8 cellular contexts compared by ENCODE assay signal in the genomic region with DNA sequence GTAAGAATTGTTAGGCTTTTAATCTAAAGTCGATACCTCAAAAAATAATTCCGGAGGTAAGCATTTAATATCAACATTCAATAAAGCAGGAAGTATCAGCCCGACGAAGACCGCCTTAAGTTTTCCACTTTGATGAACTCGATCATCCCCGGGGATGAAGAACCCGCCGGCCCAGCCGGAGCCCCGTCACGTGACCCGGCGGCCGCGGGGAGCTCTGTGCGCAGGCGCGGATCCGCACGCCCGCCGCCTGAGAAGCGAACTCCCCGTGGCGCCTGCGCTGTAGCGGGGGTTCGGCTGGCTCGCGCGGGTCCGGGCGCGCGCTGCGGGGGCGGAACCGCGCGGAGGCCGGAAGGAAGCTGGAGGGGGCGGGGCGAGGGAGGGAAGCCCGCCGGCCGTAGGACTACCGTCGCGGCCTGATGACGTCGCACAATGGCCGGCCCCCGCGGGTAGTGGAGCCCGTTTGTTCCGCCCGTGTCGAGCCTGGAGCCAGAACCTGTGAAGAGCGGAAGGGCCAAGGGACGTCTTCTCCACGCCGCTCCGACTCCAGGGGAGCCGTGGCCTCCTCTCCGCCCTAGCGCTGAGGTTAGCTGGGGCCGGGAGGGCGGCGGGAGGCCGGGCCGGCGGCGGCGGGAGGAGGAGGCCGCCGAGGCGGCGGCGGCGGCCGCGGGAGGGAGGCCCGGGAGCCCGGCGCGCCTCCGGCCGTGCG. TPM values are rescaled to one million over a fixed set of nuclear protein-coding genes. Genes with fewer than 3 reads are reported as not detected.
DNase-seq lines count a peak whose midpoint lies in the region; ATAC-seq lines count a peak whose summit lies in the region.

A gene (plus strand): TSS at position 419 of the 706 bp plus-strand sequence. CDS start 6,721 bp downstream, outside the sequence.

- H3K4ac ChIP-seq in mesendoderm (ENCODE audit: low read depth, low read length) = peak within 1 kb of the TSS; percentile 65

- no peaks in the 10 kb centered on the region for H3K27me3 ChIP-seq in HUES48 (ENCODE audit: control insufficient read depth, insufficient read depth, low read length)
- H3K27me3 ChIP-seq in NT2/D1 (ENCODE audit: insufficient read depth, insufficient read length) = no peaks in the 10 kb centered on the region
- H3K27me3 ChIP-seq in endocrine pancreas (ENCODE audit: control insufficient read depth, insufficient read depth, low read length) = no peaks in the 10 kb centered on the region
- no peaks in the 10 kb centered on the region for H3K27me3 ChIP-seq in mesendoderm (ENCODE audit: insufficient read depth, low read length, poor library complexity)

- no peak within 1 kb of the TSS for H2BK120ac ChIP-seq in mesendoderm (ENCODE audit: low read depth, low read length)

- H3K9me3 ChIP-seq in HUES48 (ENCODE audit: control insufficient read depth, insufficient read depth, low read length) (no peaks in the 10 kb centered on the region), NT2/D1 (ENCODE audit: insufficient read depth, low read length) (no peaks in the 10 kb centered on the region), endocrine pancreas (ENCODE audit: control insufficient read depth, low read length) (no peaks in the 10 kb centered on the region)

- no peak within 1 kb of the TSS for H4K5ac ChIP-seq in mesendoderm (ENCODE audit: low read length)

- H3K4me1 ChIP-seq in HUES48 (ENCODE audit: control insufficient read depth, insufficient read depth, low read length) (peaks cover 5% of the 10 kb centered on the region; the same call in 1 of the 2 replicates), NT2/D1 (ENCODE audit: insufficient read depth, insufficient read length) (peaks cover 9% of the 10 kb centered on the region), endocrine pancreas (ENCODE audit: control insufficient read depth, insufficient read depth, low read length) (peaks cover 7% of the 10 kb centered on the region), mesendoderm (ENCODE audit: control insufficient read depth, low read depth, low read length) (peaks cover 6% of the 10 kb centered on the region)

- H2AK5ac ChIP-seq in mesendoderm (ENCODE audit: low read length) = no peak within 1 kb of the TSS

- H2BK5ac ChIP-seq in mesendoderm (ENCODE audit: low read length) = no peak within 1 kb of the TSS

- H3K4me3 ChIP-seq in HUES48 (ENCODE audit: low read depth, low read length) = peak within 1 kb of the TSS; percentile 93
- H3K4me3 ChIP-seq in NT2/D1 (ENCODE audit: insufficient read length, low read depth) = peak within 1 kb of the TSS; percentile 93
- H3K4me3 ChIP-seq in endocrine pancreas (ENCODE audit: control insufficient read depth, insufficient read depth, low read length) = peak within 1 kb of the TSS; percentile 52
- peak within 1 kb of the TSS; percentile 95 for H3K4me3 ChIP-seq in mesendoderm (ENCODE audit: low read length)

- no CpG with 5 or more reads among the region's 90 CpGs for WGBS in mesendoderm (ENCODE audit: extremely low coverage, insufficient coverage, low lambda C conversion rate)

- H3K4me1 Mint-ChIP-seq in activated CD8-positive, alpha-beta memory T cell treated with anti-CD3 and anti-CD28 coated beads, Interleukin-2, amount 10 ng/mL, durations not matched to agents 7 days and 5 days = peaks cover 33% of the 10 kb centered on the region

- peak; percentile 82 for ATAC-seq in GM21381 (IDR thresholded peaks at IDR 0.05; ENCODE audit: unreplicated experiment)
- peak; percentile 91 for ATAC-seq in activated CD8-positive, alpha-beta memory T cell treated with anti-CD3 and anti-CD28 coated beads, Interleukin-2, amount 10 ng/mL, durations not matched to agents 7 days and 5 days

- peak within 1 kb of the TSS; percentile 86 for H3K23ac ChIP-seq in mesendoderm (ENCODE audit: low read length)

- H3K4me2 ChIP-seq in mesendoderm (ENCODE audit: low read length) = peak within 1 kb of the TSS; percentile 69

- peak; percentile 89 for DNase-seq in CMK (ENCODE audit: low read depth)
- DNase-seq in NT2/D1 (ENCODE audit: low read depth, low spot score) = peak; percentile 94
- peak; percentile 97 for DNase-seq in activated CD8-positive, alpha-beta memory T cell treated with anti-CD3 and anti-CD28 coated beads, Interleukin-2, amount 10 ng/mL, durations not matched to agents 7 days and 5 days
- peak; percentile 97 for DNase-seq in mesendoderm
- DNase-seq in stimulated activated CD8-positive, alpha-beta memory T cell treated with anti-CD3 and anti-CD28 coated beads, Interleukin-12 subunit alpha, Interleukin-12 subunit beta, amount 100 ng/mL, for 4 hours (ENCODE audit: low read depth) = peak; percentile 99

- no peaks in the 10 kb centered on the region for H3K27me3 Mint-ChIP-seq in activated CD8-positive, alpha-beta memory T cell treated with anti-CD3 and anti-CD28 coated beads, Interleukin-2, amount 10 ng/mL, durations not matched to agents 7 days and 5 days

- CTCF ChIA-PET in activated CD8-positive, alpha-beta memory T cell treated with anti-CD3 and anti-CD28 coated beads, Interleukin-2, amount 10 ng/mL, durations not matched to agents 7 days and 5 days (lab: Charles Lee) = interaction anchor here (0.6 to 2.2 kb wide), 23 partner anchors 9 to 805 kb away, joined by 3 to 10 read pairs (median 5); a partner anchor contains a TSS

- H3K79me2 ChIP-seq in mesendoderm (ENCODE audit: control insufficient read depth, insufficient read depth, low read length) = peaks cover 26% of the 10 kb centered on the region

- H3K27ac Mint-ChIP-seq in activated CD8-positive, alpha-beta memory T cell treated with anti-CD3 and anti-CD28 coated beads, Interleukin-2, amount 10 ng/mL, durations not matched to agents 7 days and 5 days = peak within 1 kb of the TSS; percentile 82

- peak within 1 kb of the TSS; percentile 33 for H3K18ac ChIP-seq in mesendoderm (ENCODE audit: low read length)

- H3K79me1 ChIP-seq in mesendoderm (ENCODE audit: low read length) = peaks cover 11% of the 10 kb centered on the region

- peak within 1 kb of the TSS; percentile 100 for H3K56ac ChIP-seq in mesendoderm (ENCODE audit: low read length)

- peak within 1 kb of the TSS; percentile 87 for H3K4me3 Mint-ChIP-seq in activated CD8-positive, alpha-beta memory T cell treated with anti-CD3 and anti-CD28 coated beads, Interleukin-2, amount 10 ng/mL, durations not matched to agents 7 days and 5 days

- no peak within 1 kb of the TSS for H2BK15ac ChIP-seq in mesendoderm (replicated peaks; ENCODE audit: low read depth)

- H3K36me3 Mint-ChIP-seq in activated CD8-positive, alpha-beta memory T cell treated with anti-CD3 and anti-CD28 coated beads, Interleukin-2, amount 10 ng/mL, durations not matched to agents 7 days and 5 days = peaks cover 3% of the 10 kb centered on the region

- H3K27ac ChIP-seq in HUES48 (ENCODE audit: low read depth, low read length) (peak within 1 kb of the TSS; percentile 88), mesendoderm (ENCODE audit: low read depth, low read length) (peak within 1 kb of the TSS; percentile 13)

- no peak within 1 kb of the TSS for H4K8ac ChIP-seq in mesendoderm (ENCODE audit: low read depth, low read length)

- H3K9ac ChIP-seq in HUES48 (ENCODE audit: low read depth, low read length) = peak within 1 kb of the TSS; percentile 91
- H3K9ac ChIP-seq in NT2/D1 (ENCODE audit: insufficient read length, low read depth) = peak within 1 kb of the TSS; percentile 98
- peak within 1 kb of the TSS; percentile 88 for H3K9ac ChIP-seq in endocrine pancreas (ENCODE audit: control insufficient read depth, insufficient read depth, low read length)
- peak within 1 kb of the TSS; percentile 98 for H3K9ac ChIP-seq in mesendoderm (ENCODE audit: low read length)

- peaks cover 27% of the 10 kb centered on the region for H3K36me3 ChIP-seq in HUES48 (ENCODE audit: control insufficient read depth, insufficient read depth, low read length)
- H3K36me3 ChIP-seq in NT2/D1 (ENCODE audit: insufficient read depth, insufficient read length, low read length) = peaks cover 40% of the 10 kb centered on the region
- no peaks in the 10 kb centered on the region for H3K36me3 ChIP-seq in endocrine pancreas (ENCODE audit: control insufficient read depth, insufficient read depth, low read length)
- H3K36me3 ChIP-seq in mesendoderm (ENCODE audit: control insufficient read depth, insufficient read depth, low read length) = no peaks in the 10 kb centered on the region

- H3K9me3 Mint-ChIP-seq in activated CD8-positive, alpha-beta memory T cell treated with anti-CD3 and anti-CD28 coated beads, Interleukin-2, amount 10 ng/mL, durations not matched to agents 7 days and 5 days (ENCODE audit: low read depth) = no peaks in the 10 kb centered on the region

RNA-seq across cellular contexts. Expression of the gene that starts here (rescaled TPM):
- 10 to 100 TPM; 88.1 to 93.9 TPM for total RNA-seq in activated CD8-positive, alpha-beta memory T cell treated with anti-CD3 and anti-CD28 coated beads, Interleukin-2, amount 10 ng/mL, durations not matched to agents 7 days and 5 days
- 44.2 TPM for polyA plus RNA-seq in mesendoderm (2013, experiment 1 of 2)
- 44.8 TPM for polyA plus RNA-seq in mesendoderm (2013, experiment 2 of 2)

Comparison
In these comparisons a context has a peak if more than half of its experiments do, and no peak if none do; other contexts are left out.
1. Peak in every context shown above with its lines: DNase-seq, ATAC-seq, H3K4me3 ChIP-seq and H3K27ac ChIP-seq.